ENCODE assay signal across 9 cellular contexts in genomic region chr9:98248737-98249474, GRCh38. TPM values are rescaled to one million over a fixed set of nuclear protein-coding genes. Genes with fewer than 3 reads are reported as not detected.
DNase-seq lines count a peak whose midpoint lies in the region; ATAC-seq, FAIRE-seq and TF ChIP-seq lines count a peak whose summit lies in the region.
"Had no signal": no experiment of that assay in that cellular context is flagged by ENCODE, and none has a peak within 500 bp of the region (broad histone marks: within the 10 kb centered on the region; RNA-seq: fewer than 3 reads in every experiment).

No MANE protein-coding gene starts in this region.

- intact Hi-C loops in ovary (cut with DNase I), result no loop called here

- H3K36me3 Mint-ChIP-seq in neural progenitor cell, result no peaks in the 10 kb centered on the region

- H2AFZ ChIP-seq in neural progenitor cell (replicated peaks), result no peak overlapping the region

- TF ChIP-seq EP300 in ovary (IDR thresholded peaks at IDR 0.05), result peak; percentile 23

- peak; percentile 90 for DNase-seq in Daoy (ENCODE audit: low read depth)
- DNase-seq in RCC 7860 (ENCODE audit: low spot score), result peak; percentile 83
- peak in 1 of 5 donors; percentile 21 for DNase-seq in ovary
- no peak for DNase-seq in occipital lobe (lab: John Stamatoyannopoulos, UW)
- no peak for DNase-seq in Kasumi-1 (lab: John Stamatoyannopoulos, UW)
- no peak for DNase-seq in neural progenitor cell (ENCODE audit: low spot score)

- ATAC-seq in HG03571 (IDR thresholded peaks at IDR 0.05; ENCODE audit: unreplicated experiment), result no peak

- TF ChIP-seq CTCF in ovary (IDR thresholded peaks at IDR 0.05), result no peak
- TF ChIP-seq CTCF in neural progenitor cell (IDR thresholded peaks at IDR 0.05), result no peak

- H3K4me1 ChIP-seq in esophagus (ENCODE audit: control insufficient read depth in 2 of 2, insufficient read depth in 2 of 2, low read length in 1 of 2) (peaks cover 6 to 44% of the 10 kb centered on the region in 2 donors), ovary (ENCODE audit: insufficient read depth) (no peaks in the 10 kb centered on the region), neural progenitor cell (peaks cover 9% of the 10 kb centered on the region)

- no peak for TF ChIP-seq POLR2A in ovary (IDR thresholded peaks at IDR 0.05)

- H3K9me3 Mint-ChIP-seq in neural progenitor cell, result no peaks in the 10 kb centered on the region

- H3K79me2 ChIP-seq in neural progenitor cell (ENCODE audit: low read depth), result no peaks in the 10 kb centered on the region

- peaks cover 8% of the 10 kb centered on the region for H3F3A ChIP-seq in neural progenitor cell (ENCODE audit: low read depth)

- H3K27me3 Mint-ChIP-seq in neural progenitor cell (ENCODE audit: insufficient read depth, low read depth), result peaks cover 14% of the 10 kb centered on the region

- peaks cover 3% of the 10 kb centered on the region for H4K20me1 ChIP-seq in neural progenitor cell (ENCODE audit: low read depth)

- H3K4me3 Mint-ChIP-seq in neural progenitor cell, result no peak overlapping the region

- no peaks in the 10 kb centered on the region for H3K9me3 ChIP-seq in esophagus (ENCODE audit: control insufficient read depth in 2 of 2, insufficient read depth in 1 of 2, low read depth in 1 of 2, low read length in 1 of 2)
- no peaks in the 10 kb centered on the region for H3K9me3 ChIP-seq in ovary
- no peaks in the 10 kb centered on the region for H3K9me3 ChIP-seq in neural progenitor cell (ENCODE audit: low read depth)

- H3K36me3 ChIP-seq in esophagus (ENCODE audit: control insufficient read depth in 2 of 2, insufficient read depth in 2 of 2, low read length in 1 of 2) (peaks cover 0 to 9% of the 10 kb centered on the region in 2 donors), ovary (no peaks in the 10 kb centered on the region), neural progenitor cell (no peaks in the 10 kb centered on the region)

- H3K9ac ChIP-seq in neural progenitor cell, result no peak overlapping the region

- H3K4me1 Mint-ChIP-seq in neural progenitor cell, result peaks cover 27% of the 10 kb centered on the region

- H3K27me3 ChIP-seq in esophagus (ENCODE audit: control insufficient read depth in 1 of 2, insufficient read depth in 2 of 2, low read length in 2 of 2) (no peaks in the 10 kb centered on the region), ovary (no peaks in the 10 kb centered on the region), neural progenitor cell (peaks cover 7% of the 10 kb centered on the region)

- H3K27ac ChIP-seq in esophagus (ENCODE audit: low read depth in 2 of 2, low read length in 1 of 2) (peak overlapping the region; percentile 88 to 95), ovary (no peak overlapping the region), neural progenitor cell (no peak overlapping the region)

- no peak overlapping the region for H3K4me2 ChIP-seq in neural progenitor cell

- peak; percentile 80 for FAIRE-seq in RCC 7860 (lab: Jason Lieb, UNC)
- FAIRE-seq: endometrium had no signal

- no peak overlapping the region for H3K27ac Mint-ChIP-seq in neural progenitor cell

- H3K4me3 ChIP-seq in esophagus (ENCODE audit: low read depth in 1 of 2, low read length in 2 of 2) (no peak overlapping the region), ovary (no peak overlapping the region), neural progenitor cell (no peak overlapping the region)

- 36 to 52% methylated on average over 16 of the region's 16 CpGs for WGBS in esophagus, 2 donors
- WGBS in ovary, 3 donors, result 72 to 78% (median 73%) methylated on average over 16 of the region's 16 CpGs

RNA-seq across cellular contexts. Expression of gene TBC1D2, which starts 6.5 kb away (rescaled TPM):
- total RNA-seq in Daoy (2014; rRNA removed; shearing (Covaris generic)), result 7.9 and 11.9 TPM in 2 replicates
- polyA plus RNA-seq in esophagus (10 to 100 TPM; 16.2 to 33.9 TPM), ovary (1 to 10 TPM; 1.7 to 3.6 TPM)
- total RNA-seq in ovary (10 to 100 TPM in 1 of 7 donors, 1 to 10 TPM in 6; 3.9 to 11.3 (median 4.7) TPM), occipital lobe (1.9 TPM), neural progenitor cell (ENCODE audit: low replicate concordance) (0.41 and 1.3 TPM in 2 replicates)

RNA-seq across cellular contexts. Expression of gene CORO2A, which starts 56.5 kb away (rescaled TPM):
- 1.8 and 2.1 TPM in 2 replicates for total RNA-seq in Daoy (2014; rRNA removed; shearing (Covaris generic))
- polyA plus RNA-seq in esophagus, result 1 to 10 TPM; 7.1 to 9.0 TPM
- 1 to 10 TPM in 4 of 7 donors, under 1 TPM in 3; 0.13 to 3.7 (median 1.2) TPM for total RNA-seq in ovary
- 1 to 10 TPM in 1 of 2 donors, under 1 TPM in 1; 0.33 to 1.9 TPM for polyA plus RNA-seq in ovary
- 5.1 TPM for total RNA-seq in occipital lobe
- total RNA-seq in neural progenitor cell (ENCODE audit: low replicate concordance), result 2.4 and 3.6 TPM in 2 replicates

Comparison
In these comparisons a context has a peak if more than half of its experiments do, and no peak if none do; other contexts are left out.
1. DNase-seq: peak in Daoy (single experiment) and RCC 7860 (single experiment); none in occipital lobe (single experiment), Kasumi-1 (0 of 2) and neural progenitor cell (single experiment).
2. H3K27ac ChIP-seq: peak in esophagus (2 of 2); none in ovary (0 of 2) and neural progenitor cell (single experiment).